Comparison of ENCODE assay signal across 8 cellular contexts in genomic region chr20:37693629-37694626, GRCh38. TPM values are rescaled to one million over a fixed set of nuclear protein-coding genes. Genes with fewer than 3 reads are reported as not detected.
A peak's percentile ranks its signal among the peaks of the same experiment; 100 is the strongest.
DNase-seq lines count a peak whose midpoint lies in the region; TF ChIP-seq lines count a peak whose summit lies in the region.

TSS of gene CTNNBL1 (plus strand) at chr20:37694030. CDS start at chr20:37694123, 93 bp downstream.

- peak within 1 kb of the TSS; percentile 94 for H2AFZ ChIP-seq in neuronal stem cell (ENCODE audit: low read length)

- peaks cover 23% of the 10 kb centered on the region for H3K27me3 ChIP-seq in SJSA1 (replicated peaks)
- no peaks in the 10 kb centered on the region for H3K27me3 ChIP-seq in neuronal stem cell (ENCODE audit: control insufficient read depth in 3 of 3, insufficient read depth in 3 of 3, low read depth in 1 of 3, low read length in 3 of 3)
- peaks cover 0 to 5% (median 0%) of the 10 kb centered on the region in 5 donors for H3K27me3 ChIP-seq in subcutaneous abdominal adipose tissue (ENCODE audit: control insufficient read depth in 5 of 5, insufficient read depth in 4 of 5, low read length in 5 of 5)

- peak within 1 kb of the TSS; percentile 58 for H3K4me2 ChIP-seq in neuronal stem cell (ENCODE audit: insufficient read depth, low read length, poor library complexity, severe bottlenecking)

- H3K18ac ChIP-seq in neuronal stem cell (ENCODE audit: low read length) = peak within 1 kb of the TSS; percentile 46

- no peak within 1 kb of the TSS for H3K4ac ChIP-seq in neuronal stem cell (ENCODE audit: low read length)

- POLR2A ChIA-PET in HEK293T (lab: Yijun Ruan, JAX) = interaction anchor here (0.6 to 1.3 kb wide), 5 partner anchors 11 to 197 kb away, joined by 3 to 5 read pairs (median 3); no protein-coding TSS in a partner anchor

- no peak within 1 kb of the TSS for H4K8ac ChIP-seq in neuronal stem cell (ENCODE audit: low read depth, low read length)

- no peaks in the 10 kb centered on the region for H3K9me3 ChIP-seq in SJSA1 (replicated peaks)
- H3K9me3 ChIP-seq in neuronal stem cell (replicated peaks in 1 of 2; ENCODE audit: control insufficient read depth in 2 of 2, insufficient read depth in 1 of 2, low read depth in 1 of 2, low read length in 2 of 2) = no peaks in the 10 kb centered on the region
- no peaks in the 10 kb centered on the region for H3K9me3 ChIP-seq in subcutaneous abdominal adipose tissue (ENCODE audit: control insufficient read depth in 5 of 5, low read length in 5 of 5)

- H3K79me1 ChIP-seq in neuronal stem cell (ENCODE audit: low read depth, low read length) = peaks cover 2% of the 10 kb centered on the region

- no peak within 1 kb of the TSS for H2BK120ac ChIP-seq in neuronal stem cell (ENCODE audit: low read depth, low read length)

- H2AK5ac ChIP-seq in neuronal stem cell (ENCODE audit: low read depth, low read length) = no peak within 1 kb of the TSS

- no peak within 1 kb of the TSS for H2BK5ac ChIP-seq in neuronal stem cell (ENCODE audit: low read length)

- peak; percentile 98 for DNase-seq in GM03348 (ENCODE audit: low spot score)
- peak; percentile 94 for DNase-seq in HEK293T (ENCODE audit: extremely low spot score)
- peak; percentile 95 for DNase-seq in MV-4-11 (lab: John Stamatoyannopoulos, UW)
- DNase-seq in SJSA1 (ENCODE audit: low read depth in 1 of 2, low spot score in 2 of 2) = peak; percentile 87 to 98
- peak; percentile 94 for DNase-seq in activated gamma-delta T cell treated with anti-CD3 and anti-CD28 coated beads, Interleukin-2, amount 50 U/mL, for 16 hours (ENCODE audit: low read depth)
- DNase-seq in foreskin melanocyte = peak; percentile 93
- peak; percentile 96 for DNase-seq in neuronal stem cell (ENCODE audit: low spot score)

- CTCF ChIA-PET in HEK293T (lab: Yijun Ruan, JAX) = interaction anchor here (0.6 kb wide), 1 partner anchor 35 kb away, joined by 3 read pairs; no protein-coding TSS in a partner anchor

- peak within 1 kb of the TSS; percentile 69 for H3K4me3 ChIP-seq in SJSA1
- H3K4me3 ChIP-seq in neuronal stem cell (ENCODE audit: low read length in 2 of 2) = peak within 1 kb of the TSS; percentile 83 to 97
- peak within 1 kb of the TSS; percentile 93 to 98 (median 95) for H3K4me3 ChIP-seq in subcutaneous abdominal adipose tissue (ENCODE audit: low read depth in 1 of 5, low read length in 5 of 5)

- no peak within 1 kb of the TSS for H4K91ac ChIP-seq in neuronal stem cell (ENCODE audit: low read depth, low read length, poor library complexity)

- H3K23ac ChIP-seq in neuronal stem cell (ENCODE audit: low read depth, low read length, poor library complexity) = no peak within 1 kb of the TSS

- no peak within 1 kb of the TSS for H2BK15ac ChIP-seq in neuronal stem cell (ENCODE audit: low read length)

- peak within 1 kb of the TSS; percentile 74 for H3K9ac ChIP-seq in neuronal stem cell (ENCODE audit: low read depth, low read length, poor library complexity)
- peak within 1 kb of the TSS; percentile 81 to 99 (median 94) for H3K9ac ChIP-seq in subcutaneous abdominal adipose tissue (ENCODE audit: low read length in 5 of 5)

- H2BK12ac ChIP-seq in neuronal stem cell (ENCODE audit: low read length) = no peak within 1 kb of the TSS

- no CpG with 5 or more reads among the region's 54 CpGs for WGBS in neuronal stem cell (ENCODE audit: extremely low coverage in 2 of 2, insufficient read length in 2 of 2, insufficient replicate concordance in 1 of 2), 2 donors

- H3K36me3 ChIP-seq in SJSA1 (peaks cover 3% of the 10 kb centered on the region; the same call in 1 of the 2 replicates), neuronal stem cell (replicated peaks in 1 of 2; ENCODE audit: control insufficient read depth in 2 of 2, insufficient read depth in 2 of 2, low read length in 2 of 2) (peaks cover 0 to 3% of the 10 kb centered on the region in 2 donors), subcutaneous abdominal adipose tissue (ENCODE audit: control insufficient read depth in 5 of 5, insufficient read depth in 5 of 5, low read length in 5 of 5) (no peaks in the 10 kb centered on the region)

- no peak within 1 kb of the TSS for H3K14ac ChIP-seq in neuronal stem cell (ENCODE audit: low read length)

- H3K27ac ChIP-seq in SJSA1 (no peak within 1 kb of the TSS), neuronal stem cell (replicated peaks; ENCODE audit: low read length) (no peak within 1 kb of the TSS), subcutaneous abdominal adipose tissue (ENCODE audit: low read depth, low read length) (peak within 1 kb of the TSS; percentile 67)

- H3K4me1 ChIP-seq in SJSA1 (replicated peaks) (no peaks in the 10 kb centered on the region; the same call in 1 of the 2 replicates), neuronal stem cell (ENCODE audit: control insufficient read depth in 2 of 2, insufficient read depth in 1 of 2, low read depth in 1 of 2, low read length in 2 of 2) (peaks cover 0 to 2% of the 10 kb centered on the region in 2 donors), subcutaneous abdominal adipose tissue (ENCODE audit: control insufficient read depth in 5 of 5, insufficient read depth in 5 of 5, low read length in 5 of 5) (peaks cover 3 to 23% (median 22%) of the 10 kb centered on the region in 5 donors)

TF ChIP-seq in HEK293T, 16 proteins besides CTCF, POLR2A, EP300 and RAD21:
- TF ChIP-seq ZNF384 (IDR thresholded peaks at IDR 0.05) (no peak), TARDBP (IDR thresholded peaks at IDR 0.05) (no peak), ARNT (IDR thresholded peaks at IDR 0.05) (no peak), SP1 (IDR thresholded peaks at IDR 0.05) (no peak), PKNOX1 (IDR thresholded peaks at IDR 0.05) (no peak), NFRKB (IDR thresholded peaks at IDR 0.05) (no peak), FOXA1 (IDR thresholded peaks at IDR 0.05) (no peak)

RNA-seq across cellular contexts. Expression of gene CTNNBL1, which starts in this region (rescaled TPM):
- 37.3 and 49.1 TPM in 2 replicates for total RNA-seq in SJSA1 (2014; rRNA removed; shearing (Covaris generic))
- polyA plus RNA-seq in neuronal stem cell (2013, experiment 1 of 2) = 106 TPM
- 108 TPM for polyA plus RNA-seq in neuronal stem cell (2013, experiment 2 of 2)
